In the genomic region with DNA sequence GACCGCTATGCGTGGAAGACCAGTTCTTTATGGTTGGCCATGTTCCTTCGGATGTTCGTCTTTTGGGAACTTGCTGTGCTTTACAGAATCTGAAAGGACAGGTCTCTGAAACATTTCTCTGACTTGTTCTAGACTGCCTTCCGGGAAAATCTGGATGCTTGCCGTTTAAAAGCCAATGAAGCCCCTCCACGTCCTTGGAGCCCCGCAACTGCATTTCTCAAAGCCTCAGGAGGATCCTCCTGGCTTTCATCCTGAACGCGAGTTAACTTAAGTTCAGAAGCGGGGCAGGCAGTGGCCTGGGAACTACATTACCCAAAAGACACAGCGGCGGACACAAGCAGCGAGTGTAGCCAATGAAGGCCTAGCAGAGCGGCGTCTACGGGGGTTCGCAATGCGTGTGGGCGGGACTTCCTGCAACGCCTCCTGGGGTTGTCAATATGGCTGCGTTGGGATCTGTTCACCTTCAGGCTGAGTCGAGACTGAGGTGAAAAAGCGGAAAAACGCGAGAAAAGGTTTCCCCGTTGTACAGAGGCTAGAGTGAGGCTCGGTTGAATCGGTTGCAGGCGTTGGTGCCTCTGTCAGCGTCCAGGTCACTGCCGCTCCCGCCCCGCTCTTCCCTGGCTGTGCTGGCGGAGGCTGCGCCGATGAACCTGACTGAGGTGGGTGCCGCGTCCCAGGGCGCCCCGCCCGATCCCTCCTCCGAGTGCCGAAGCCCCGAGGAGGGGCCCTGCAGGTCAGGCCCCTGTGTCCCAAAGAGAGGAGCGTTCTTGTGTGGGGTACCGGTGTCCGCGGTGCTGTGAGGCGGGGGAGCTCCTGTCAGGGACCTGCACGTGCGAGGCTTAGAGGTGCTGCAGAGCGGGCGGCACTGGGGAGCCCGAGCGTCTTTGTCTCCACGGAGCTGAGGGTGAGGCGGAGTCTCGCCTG, we compare ENCODE assay signal across 8 cellular contexts. TPM values are rescaled to one million over a fixed set of nuclear protein-coding genes. Genes with fewer than 3 reads are reported as not detected.
A peak's percentile ranks its signal among the peaks of the same experiment; 100 is the strongest.
DNase-seq lines count a peak whose midpoint lies in the region; ATAC-seq and FAIRE-seq lines count a peak whose summit lies in the region.

A gene (plus strand): TSS at position 414 of the 924 bp plus-strand sequence. CDS start 2,455 bp downstream, outside the sequence.

- peak within 1 kb of the TSS; percentile 90 for H3K27ac ChIP-seq in right cardiac atrium (ENCODE audit: low read length)

- WGBS in right cardiac atrium = under 1% methylated on average over 59 of the region's 59 CpGs

- DNase-seq in NCI-H187 treated with DMSO at 0.1 percent for 48 hours (lab: John Stamatoyannopoulos, UW) = peak; percentile 56
- DNase-seq in T-helper 2 cell = peak; percentile 77 to 96 (median 89)
- peak; percentile 42 to 96 (median 88) for DNase-seq in anterior cingulate cortex (lab: John Stamatoyannopoulos, UW)
- DNase-seq in right cardiac atrium = peak; percentile 95 to 98 (median 97)
- peak; percentile 81 for DNase-seq in pulmonary artery endothelial cell (ENCODE audit: low read depth, low spot score)
- DNase-seq in urothelium cell line (ENCODE audit: low spot score) = peak; percentile 94

- intact Hi-C loops in right cardiac atrium (cut with DNase I) = no loop called here

- H3K4me1 ChIP-seq in right cardiac atrium (ENCODE audit: control insufficient read depth, insufficient read depth, low read length) = peaks cover 2% of the 10 kb centered on the region

- H3K4me3 ChIP-seq in right cardiac atrium (ENCODE audit: low read length) = peak within 1 kb of the TSS; percentile 94

- ATAC-seq in GM18502 (IDR thresholded peaks at IDR 0.05; ENCODE audit: poor library complexity, unreplicated experiment) = peak; percentile 96
- peak; percentile 98 for ATAC-seq in HG02943 (IDR thresholded peaks at IDR 0.05; ENCODE audit: low read depth, unreplicated experiment)
- ATAC-seq in right cardiac atrium = peak; percentile 100

- no peaks in the 10 kb centered on the region for H3K27me3 ChIP-seq in right cardiac atrium (ENCODE audit: control insufficient read depth, insufficient read depth)

- H3K9me3 ChIP-seq in right cardiac atrium (ENCODE audit: control insufficient read depth, low read length) = no peaks in the 10 kb centered on the region

- peak; percentile 77 for FAIRE-seq in urothelium cell line (lab: Jason Lieb, UNC)

RNA-seq across cellular contexts. Expression of the gene that starts here (rescaled TPM):
- total RNA-seq in right cardiac atrium (10 to 100 TPM in 3 of 4 donors, 1 to 10 TPM in 1; 8.7 to 12.1 (median 10.8) TPM), pulmonary artery endothelial cell (10.0 and 10.1 TPM in 2 replicates)
- polyA plus RNA-seq in right cardiac atrium = 3.6 TPM

Comparison
In these comparisons a context has a peak if more than half of its experiments do, and no peak if none do; other contexts are left out.
1. Peak in every context shown above with its lines: DNase-seq, ATAC-seq, H3K4me3 ChIP-seq and H3K27ac ChIP-seq.